Comparison of ENCODE assay signal across 18 cellular contexts in the genomic region with DNA sequence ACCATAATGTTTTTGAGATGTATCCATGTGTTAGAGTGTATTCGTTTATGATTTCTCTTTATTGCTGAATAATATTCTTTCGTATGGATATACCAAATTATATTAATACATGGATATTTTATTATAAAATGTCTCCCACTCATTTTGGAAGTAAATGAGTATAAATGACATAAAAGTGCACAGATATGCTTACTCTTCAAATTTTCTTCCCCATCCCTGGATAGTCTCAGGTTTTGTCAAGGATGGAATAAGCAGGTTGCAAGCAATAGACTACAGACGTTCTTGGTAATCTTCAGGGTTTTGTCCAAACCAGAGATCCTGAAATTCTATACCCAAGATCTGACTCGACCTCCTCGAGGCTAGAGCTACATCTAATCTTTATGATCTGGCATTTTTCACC. TPM values are rescaled to one million over a fixed set of nuclear protein-coding genes. Genes with fewer than 3 reads are reported as not detected.
DNase-seq lines count a peak whose midpoint lies in the region; TF ChIP-seq lines count a peak whose summit lies in the region.
"Had no signal": no experiment of that assay in that cellular context is flagged by ENCODE, and none has a peak within 500 bp of the region (broad histone marks: within the 10 kb centered on the region; RNA-seq: fewer than 3 reads in every experiment).

No MANE protein-coding gene starts in this region.

- peaks cover 27% of the 10 kb centered on the region for H3K4me1 Mint-ChIP-seq in activated naive CD4-positive, alpha-beta T cell treated with anti-CD3 and anti-CD28 coated beads, Interleukin-2, amount 10 ng/mL, durations not matched to agents 7 days and 5 days
- peaks cover 76% of the 10 kb centered on the region for H3K4me1 Mint-ChIP-seq in nephron

- no peak for TF ChIP-seq POLR2A in tibial nerve (IDR thresholded peaks at IDR 0.05)

- peaks cover 82% of the 10 kb centered on the region for H3K36me3 Mint-ChIP-seq in activated naive CD4-positive, alpha-beta T cell treated with anti-CD3 and anti-CD28 coated beads, Interleukin-2, amount 10 ng/mL, durations not matched to agents 7 days and 5 days
- peaks cover 41% of the 10 kb centered on the region for H3K36me3 Mint-ChIP-seq in nephron (ENCODE audit: low read depth)

- H3K27ac ChIP-seq in coronary artery: peak overlapping the region; percentile 78 to 84
- H3K27ac ChIP-seq in tibial nerve: peak overlapping the region in 3 of 4 donors; percentile 53 to 68 (median 65)
- H3K27ac ChIP-seq: 22Rv1, testis had no signal

- 91 to 93% methylated on average over 5 of the region's 5 CpGs for WGBS in tibial nerve, 2 donors

- H3K9me3 Mint-ChIP-seq in activated naive CD4-positive, alpha-beta T cell treated with anti-CD3 and anti-CD28 coated beads, Interleukin-2, amount 10 ng/mL, durations not matched to agents 7 days and 5 days: no peaks in the 10 kb centered on the region
- H3K9me3 Mint-ChIP-seq in nephron: no peaks in the 10 kb centered on the region
- H3K9me3 Mint-ChIP-seq: CD4-positive, alpha-beta T cell; central memory CD8-positive, alpha-beta T cell had no signal

- DNase-seq in activated naive CD4-positive, alpha-beta T cell treated with anti-CD3 and anti-CD28 coated beads, Interleukin-2, amount 10 ng/mL, durations not matched to agents 7 days and 5 days: no peak
- no peak for DNase-seq in activated naive CD4-positive, alpha-beta T cell treated with anti-CD3 and anti-CD28 coated beads, Interleukin-2, amount 50 U/mL, for 16 hours
- DNase-seq in coronary artery (ENCODE audit: low spot score) (no peak), tibial nerve (ENCODE audit: low spot score in 2 of 2) (no peak), epidermal melanocyte (ENCODE audit: insufficient read length, low spot score) (no peak), NCI-H345 (lab: John Stamatoyannopoulos, UW) (no peak), NCI-H146 treated with DMSO at 0.1 percent for 48 hours (lab: John Stamatoyannopoulos, UW; ENCODE audit: unreplicated experiment) (no peak)
- DNase-seq: activated CD4-positive, alpha-beta T cell treated with anti-CD3 and anti-CD28 coated beads, Interleukin-2, amount 50 U/mL, for 1 hour; CD4-positive, alpha-beta T cell; midbrain; NCI-H1694 treated with DMSO at 0.1 percent for 48 hours; NCI-H510A treated with DMSO at 0.1 percent for 48 hours; testis had no signal

- no peak overlapping the region for H3K4me3 Mint-ChIP-seq in activated naive CD4-positive, alpha-beta T cell treated with anti-CD3 and anti-CD28 coated beads, Interleukin-2, amount 10 ng/mL, durations not matched to agents 7 days and 5 days
- no peak overlapping the region for H3K4me3 Mint-ChIP-seq in nephron
- H3K4me3 Mint-ChIP-seq: CD4-positive, alpha-beta T cell; central memory CD8-positive, alpha-beta T cell had no signal

- peak overlapping the region; percentile 11 for H3K27ac Mint-ChIP-seq in activated naive CD4-positive, alpha-beta T cell treated with anti-CD3 and anti-CD28 coated beads, Interleukin-2, amount 10 ng/mL, durations not matched to agents 7 days and 5 days
- H3K27ac Mint-ChIP-seq in nephron: peak overlapping the region in 2 of 3 experiments; percentile 93 to 94
- H3K27ac Mint-ChIP-seq: CD4-positive, alpha-beta T cell had no signal

- peaks cover 6% of the 10 kb centered on the region for H3K27me3 Mint-ChIP-seq in activated naive CD4-positive, alpha-beta T cell treated with anti-CD3 and anti-CD28 coated beads, Interleukin-2, amount 10 ng/mL, durations not matched to agents 7 days and 5 days
- H3K27me3 Mint-ChIP-seq in nephron (ENCODE audit: low read depth): no peaks in the 10 kb centered on the region
- H3K27me3 Mint-ChIP-seq: CD4-positive, alpha-beta T cell; central memory CD8-positive, alpha-beta T cell had no signal

- TF ChIP-seq CTCF in coronary artery (IDR thresholded peaks at IDR 0.05) (no peak), nephron (IDR thresholded peaks at IDR 0.05; ENCODE audit: unreplicated experiment in 3 of 3) (no peak), tibial nerve (IDR thresholded peaks at IDR 0.05) (no peak)

- H3K9me3 ChIP-seq in tibial nerve: no peaks in the 10 kb centered on the region
- H3K9me3 ChIP-seq: testis had no signal

- no peaks in the 10 kb centered on the region for H3K27me3 ChIP-seq in tibial nerve
- H3K27me3 ChIP-seq: testis had no signal

- CTCF ChIA-PET in activated naive CD4-positive, alpha-beta T cell treated with anti-CD3 and anti-CD28 coated beads, Interleukin-2, amount 10 ng/mL, durations not matched to agents 7 days and 5 days (lab: Charles Lee): interaction anchor here (1.8 kb wide), 1 partner anchor 16 kb away, joined by 4 read pairs; no protein-coding TSS in a partner anchor

- peaks cover 0 to 17% (median 0%) of the 10 kb centered on the region in 3 donors for H3K36me3 ChIP-seq in tibial nerve

- no peak for TF ChIP-seq EP300 in tibial nerve (IDR thresholded peaks at IDR 0.05)

- H3K4me1 ChIP-seq in tibial nerve: peaks cover 0 to 62% (median 17%) of the 10 kb centered on the region in 4 donors

- H3K4me3 ChIP-seq in coronary artery (no peak overlapping the region), tibial nerve (no peak overlapping the region)
- H3K4me3 ChIP-seq: testis had no signal

RNA-seq across cellular contexts. Expression of gene NIPAL4, which starts 50.7 kb away (rescaled TPM):
- 1 to 10 TPM in 2 of 4 donors, under 1 TPM in 1, not detected in 1; 0.84 to 5.7 (median 2.4) TPM for total RNA-seq in tibial nerve
- total RNA-seq: LHCN-M2, SK-MEL-5 had no signal
